In genomic region chr17:860805-861204, GRCh38 we compare ENCODE assay signal across 15 cellular contexts.
"Had no signal": no experiment of that assay in that cellular context is flagged by ENCODE, and none has a peak within 500 bp of the region (broad histone marks: within the 10 kb centered on the region; RNA-seq: fewer than 3 reads in every experiment).

No MANE protein-coding gene starts in this region.

- H3K27me3 ChIP-seq: tibial artery had no signal

- DNase-seq: activated CD4-positive, CD25-positive, alpha-beta regulatory T cell treated with anti-CD3 and anti-CD28 coated beads, Interleukin-2, amount 50 U/mL, for 72 hours; activated naive CD4-positive, alpha-beta T cell treated with Interleukin-2 at 50 U/mL for 16 hours; activated naive CD8-positive, alpha-beta T cell treated with anti-CD3 and anti-CD28 coated beads, Interleukin-2, amount 50 U/mL, for 24 hours; aorta; dermis blood vessel endothelial cell; endodermal cell; hippocampal formation; kidney; midbrain; retina; stimulated activated CD4-positive, alpha-beta T cell treated with anti-CD3 and anti-CD28 coated beads, Interleukin-2, amount 100 ng/mL, for 48 hours; stimulated activated naive B cell treated with anti-CD40 and anti-IgM and Interleukin-4, amounts not matched to agents 10 μg/mL and 1 μg/mL and 100 μg/mL, for 72 hours; tibial artery had no signal

- H3K36me3 Mint-ChIP-seq: stimulated activated naive B cell treated with anti-CD40 and anti-IgM and Interleukin-4, amounts not matched to agents 10 μg/mL and 1 μg/mL and 100 μg/mL, for 72 hours had no signal

- H3K27ac ChIP-seq: parathyroid adenoma, tibial artery had no signal

- FAIRE-seq: bronchial epithelial cell, kidney had no signal

- H3K9ac ChIP-seq: parathyroid adenoma had no signal

- H3K4me1 ChIP-seq: parathyroid adenoma had no signal

- H3K79me2 ChIP-seq: parathyroid adenoma had no signal

- H2AFZ ChIP-seq: parathyroid adenoma had no signal

- H3K4me1 Mint-ChIP-seq: activated naive CD8-positive, alpha-beta T cell treated with anti-CD3 and anti-CD28 coated beads, Interleukin-2, amount 50 U/mL, for 24 hours; stimulated activated naive B cell treated with anti-CD40 and anti-IgM and Interleukin-4, amounts not matched to agents 10 μg/mL and 1 μg/mL and 100 μg/mL, for 72 hours had no signal

- H3K36me3 ChIP-seq: tibial artery had no signal

- ATAC-seq: activated naive CD8-positive, alpha-beta T cell treated with anti-CD3 and anti-CD28 coated beads, Interleukin-2, amount 50 U/mL, for 24 hours; stimulated activated naive B cell treated with anti-CD40 and anti-IgM and Interleukin-4, amounts not matched to agents 10 μg/mL and 1 μg/mL and 100 μg/mL, for 72 hours had no signal

- H3K9me3 Mint-ChIP-seq: activated naive CD8-positive, alpha-beta T cell treated with anti-CD3 and anti-CD28 coated beads, Interleukin-2, amount 50 U/mL, for 24 hours; endodermal cell; stimulated activated naive B cell treated with anti-CD40 and anti-IgM and Interleukin-4, amounts not matched to agents 10 μg/mL and 1 μg/mL and 100 μg/mL, for 72 hours had no signal

- H3K4me3 ChIP-seq: tibial artery had no signal

- H3K27ac Mint-ChIP-seq: activated naive CD8-positive, alpha-beta T cell treated with anti-CD3 and anti-CD28 coated beads, Interleukin-2, amount 50 U/mL, for 24 hours; stimulated activated naive B cell treated with anti-CD40 and anti-IgM and Interleukin-4, amounts not matched to agents 10 μg/mL and 1 μg/mL and 100 μg/mL, for 72 hours had no signal

- H3K4me3 Mint-ChIP-seq: activated naive CD8-positive, alpha-beta T cell treated with anti-CD3 and anti-CD28 coated beads, Interleukin-2, amount 50 U/mL, for 24 hours; endodermal cell; stimulated activated naive B cell treated with anti-CD40 and anti-IgM and Interleukin-4, amounts not matched to agents 10 μg/mL and 1 μg/mL and 100 μg/mL, for 72 hours had no signal

- H3K9me3 ChIP-seq: tibial artery had no signal
